8 cellular contexts compared by ENCODE assay signal in genomic region chr11:45181595-45182550, GRCh38. TPM values are rescaled to one million over a fixed set of nuclear protein-coding genes. Genes with fewer than 3 reads are reported as not detected.
DNase-seq lines count a peak whose midpoint lies in the region; ATAC-seq and TF ChIP-seq lines count a peak whose summit lies in the region.

No MANE protein-coding gene starts in this region.

- TF ChIP-seq CTCF in chondrocyte (IDR thresholded peaks at IDR 0.05) = no peak
- no peak for TF ChIP-seq CTCF in left lung (IDR thresholded peaks at IDR 0.05)
- TF ChIP-seq CTCF in smooth muscle cell (IDR thresholded peaks at IDR 0.05; ENCODE audit: borderline replicate concordance, insufficient read depth, poor library complexity, severe bottlenecking) = no peak

- H3K4me3 Mint-ChIP-seq in chondrocyte (ENCODE audit: unreplicated experiment) = peak overlapping the region; percentile 73

- no peaks in the 10 kb centered on the region; the same call in 1 of the 2 replicates for H3K27me3 ChIP-seq in HUES48 (ENCODE audit: control insufficient read depth, insufficient read depth, low read length)
- H3K27me3 ChIP-seq in left lung = peaks cover 0 to 23% of the 10 kb centered on the region in 2 donors
- no peaks in the 10 kb centered on the region for H3K27me3 ChIP-seq in smooth muscle cell (ENCODE audit: low read depth)

- 80% methylated on average over 24 of the region's 24 CpGs for WGBS in smooth muscle cell (ENCODE audit: low lambda C conversion rate)

- H4K20me1 ChIP-seq in smooth muscle cell (ENCODE audit: low read depth) = no peaks in the 10 kb centered on the region

- H3F3A ChIP-seq in smooth muscle cell (ENCODE audit: low read depth) = peaks cover 10% of the 10 kb centered on the region

- no peaks in the 10 kb centered on the region for H3K9me3 ChIP-seq in HUES48 (ENCODE audit: control insufficient read depth, insufficient read depth, low read length)
- no peaks in the 10 kb centered on the region for H3K9me3 ChIP-seq in left lung
- no peaks in the 10 kb centered on the region for H3K9me3 ChIP-seq in smooth muscle cell (replicated peaks; ENCODE audit: low read depth)

- peaks cover 8% of the 10 kb centered on the region for H3K36me3 Mint-ChIP-seq in chondrocyte (ENCODE audit: low read depth)

- H3K9me3 Mint-ChIP-seq in chondrocyte (ENCODE audit: low read depth) = no peaks in the 10 kb centered on the region

- H3K4me1 ChIP-seq in HUES48 (ENCODE audit: control insufficient read depth, insufficient read depth, low read length) (peaks cover 10% of the 10 kb centered on the region), left lung (peaks cover 6 to 22% of the 10 kb centered on the region in 2 donors), smooth muscle cell (ENCODE audit: low read depth) (peaks cover 14% of the 10 kb centered on the region)

- no peaks in the 10 kb centered on the region for H3K27me3 Mint-ChIP-seq in chondrocyte (ENCODE audit: low read depth)

- H2AFZ ChIP-seq in smooth muscle cell (ENCODE audit: low read depth) = no peak overlapping the region

- H3K36me3 ChIP-seq in HUES48 (ENCODE audit: control insufficient read depth, insufficient read depth, low read length) (peaks cover 12% of the 10 kb centered on the region; the same call in 1 of the 2 replicates), left lung (peaks cover 0 to 24% of the 10 kb centered on the region in 2 donors), smooth muscle cell (ENCODE audit: low read depth) (no peaks in the 10 kb centered on the region)

- ATAC-seq in left lung = no peak

- no peak overlapping the region for H3K9ac ChIP-seq in HUES48 (ENCODE audit: low read depth, low read length)
- H3K9ac ChIP-seq in smooth muscle cell (ENCODE audit: low read depth) = peak overlapping the region; percentile 68

- peak overlapping the region; percentile 63 for H3K4me3 ChIP-seq in HUES48 (ENCODE audit: low read depth, low read length)
- peak overlapping the region in 1 of 2 donors; percentile 48 for H3K4me3 ChIP-seq in left lung
- H3K4me3 ChIP-seq in smooth muscle cell = peak overlapping the region; percentile 53

- DNase-seq in chondrocyte (ENCODE audit: low spot score) (no peak), left lung (no peak), smooth muscle cell (lab: John Stamatoyannopoulos, UW; ENCODE audit: unreplicated experiment) (no peak), kidney glomerular epithelial cell (lab: John Stamatoyannopoulos, UW) (no peak), NCI-H748 treated with DMSO at 0.1 percent for 48 hours (lab: John Stamatoyannopoulos, UW) (no peak), hepatic stellate cell (ENCODE audit: low spot score) (no peak)
- DNase-seq in activated CD4-positive, CD25-positive, alpha-beta regulatory T cell (lab: John Stamatoyannopoulos, UW) = no peak

- H3K79me2 ChIP-seq in smooth muscle cell (ENCODE audit: low read depth) = no peaks in the 10 kb centered on the region

- H3K27ac ChIP-seq in HUES48 (ENCODE audit: low read depth, low read length) (peak overlapping the region; percentile 37), left lung (peak overlapping the region; percentile 76 to 82), smooth muscle cell (ENCODE audit: low read depth) (no peak overlapping the region)

- peak overlapping the region; percentile 87 for H3K4me2 ChIP-seq in smooth muscle cell

- H3K4me1 Mint-ChIP-seq in chondrocyte (ENCODE audit: low read depth) = peaks cover 46% of the 10 kb centered on the region

- peak overlapping the region; percentile 85 for H3K27ac Mint-ChIP-seq in chondrocyte (ENCODE audit: unreplicated experiment)

- intact Hi-C loops in left lung (cut with DNase I) = no loop called here

RNA-seq across cellular contexts. Expression of gene PRDM11, which starts 35.4 kb away (rescaled TPM):
- 32.9 to 35.1 TPM (median 35.0 TPM) in 3 replicates for total RNA-seq in chondrocyte
- 10 to 100 TPM; 13.6 to 13.8 TPM for total RNA-seq in left lung
- 5.8 and 8.0 TPM in 2 replicates for total RNA-seq in smooth muscle cell
- polyA plus RNA-seq in smooth muscle cell = 5.2 and 6.6 TPM in 2 replicates
